In genomic region chr7:36549003-36549402, GRCh38 we compare ENCODE assay signal across 22 cellular contexts.
DNase-seq lines count a peak whose midpoint lies in the region; ATAC-seq, FAIRE-seq and TF ChIP-seq lines count a peak whose summit lies in the region.
"Had no signal": no experiment of that assay in that cellular context is flagged by ENCODE, and none has a peak within 500 bp of the region (broad histone marks: within the 10 kb centered on the region; RNA-seq: fewer than 3 reads in every experiment).

No MANE protein-coding gene starts in this region.

- no peaks in the 10 kb centered on the region for H3K9me3 Mint-ChIP-seq in natural killer cell
- H3K9me3 Mint-ChIP-seq: CD4-positive, alpha-beta T cell; GM23338; H9; HFFc6 had no signal

- BruUV-seq in K562 (replicated peaks; lab: Mats Ljungman, UMichigan), result no TSS peak

- no peak for TF ChIP-seq RAD21 in K562 (CRISPR knock-in tag; conservative IDR thresholded peaks at IDR 0.05 in 1 of 2, IDR thresholded peaks at IDR 0.05 in 1 of 2)

- H3K27me3 Mint-ChIP-seq in natural killer cell (ENCODE audit: low read depth in 2 of 2), result no peaks in the 10 kb centered on the region
- H3K27me3 Mint-ChIP-seq: CD4-positive, alpha-beta T cell; CD8-positive, alpha-beta memory T cell had no signal

- no peaks in the 10 kb centered on the region for H3K9me1 ChIP-seq in K562 (ENCODE audit: control insufficient read depth, insufficient read depth, low read length)

- peaks cover 9 to 15% of the 10 kb centered on the region in 2 experiments; a peak in 4 of 5 replicates for H3K27me3 ChIP-seq in K562 (ENCODE audit: control insufficient read depth in 2 of 2, insufficient read depth in 2 of 2, low read length in 2 of 2)
- H3K27me3 ChIP-seq in stomach, result no peaks in the 10 kb centered on the region
- H3K27me3 ChIP-seq: BE2C; BLaER1 treated with 17β-estradiol and CSF1 and Interleukin-3, amounts not matched to agents 10 nM and 100 nM had no signal

- no peak for TF ChIP-seq POLR2A in K562 (conservative IDR thresholded peaks at IDR 0.05)
- TF ChIP-seq POLR2A in stomach (IDR thresholded peaks at IDR 0.05), result no peak

- intact Hi-C loops in K562 (cut with micrococcal nuclease), result no loop called here
- intact Hi-C loops in natural killer cell (cut with micrococcal nuclease), result no loop called here
- intact Hi-C loops in stomach (cut with DNase I; ENCODE audit: low total_unique reads), result no loop called here

- no peak for TF ChIP-seq EP300 in K562 (IDR thresholded peaks at IDR 0.05; ENCODE audit: low read length)
- no peak for TF ChIP-seq EP300 in stomach (IDR thresholded peaks at IDR 0.05)

- no peak overlapping the region for H3K9ac ChIP-seq in K562 (ENCODE audit: insufficient read depth in 1 of 2, low read depth in 2 of 2, low read length in 2 of 2)
- H3K9ac ChIP-seq: BLaER1 treated with 17β-estradiol and CSF1 and Interleukin-3, amounts not matched to agents 10 nM and 100 nM had no signal

- H3K4me1 Mint-ChIP-seq in natural killer cell, result peaks cover 4 to 31% of the 10 kb centered on the region in 2 donors
- H3K4me1 Mint-ChIP-seq: CD14-positive monocyte; CD8-positive, alpha-beta memory T cell; GM23338 had no signal

- H3K79me2 ChIP-seq in K562 (ENCODE audit: control insufficient read depth, insufficient read depth, low read length), result no peaks in the 10 kb centered on the region

- no peaks in the 10 kb centered on the region for H3K4me1 ChIP-seq in HEK293 (ENCODE audit: control insufficient read depth, insufficient read depth, low read length)
- H3K4me1 ChIP-seq in K562 (replicated peaks in 1 of 2; ENCODE audit: control insufficient read depth in 2 of 2, insufficient read depth in 2 of 2, low read length in 2 of 2), result no peaks in the 10 kb centered on the region
- H3K4me1 ChIP-seq in stomach, result no peaks in the 10 kb centered on the region
- H3K4me1 ChIP-seq: A549; BE2C; BLaER1 treated with 17β-estradiol and CSF1 and Interleukin-3, amounts not matched to agents 10 nM and 100 nM had no signal

- ATAC-seq in K562 (no peak), natural killer cell (no peak), GM18907 (IDR thresholded peaks at IDR 0.05; ENCODE audit: unreplicated experiment) (no peak)
- ATAC-seq: A549, GM23338, HCT116 had no signal

- H3K36me3 Mint-ChIP-seq in natural killer cell, result peaks cover 28% of the 10 kb centered on the region

- no peak overlapping the region for H3K27ac ChIP-seq in HEK293 (ENCODE audit: extremely low read depth, low read depth, low read length)
- H3K27ac ChIP-seq in K562 (ENCODE audit: extremely low read depth, low read depth, low read length), result no peak overlapping the region
- H3K27ac ChIP-seq in stomach, result no peak overlapping the region
- H3K27ac ChIP-seq: A549; BLaER1 treated with 17β-estradiol and CSF1 and Interleukin-3, amounts not matched to agents 10 nM and 100 nM had no signal

- DNase-seq in K562 (ENCODE audit: extremely low read depth in 1 of 4, low spot score in 3 of 4) (no peak), natural killer cell (no peak), stomach (no peak)
- no peak for DNase-seq in stimulated activated CD4-positive, alpha-beta T cell treated with anti-CD3 and anti-CD28 coated beads, Interleukin-4, amount 100 ng/mL, for 24 hours
- DNase-seq: 8988T; ACHN; AML-193; BE2C; CD4-positive, alpha-beta T cell; CD8-positive, alpha-beta memory T cell; DND-41; H9; HFFc6 had no signal

- POLR2A ChIA-PET in HEK293 (lab: Yijun Ruan, JAX), result no interaction called here
- POLR2A ChIA-PET in K562 (lab: Yijun Ruan, JAX), result no interaction called here

- H3K9me3 ChIP-seq in HEK293 (ENCODE audit: control insufficient read depth, insufficient read depth, low read depth, low read length) (no peaks in the 10 kb centered on the region), K562 (replicated peaks; ENCODE audit: control insufficient read depth, insufficient read depth, low read depth, low read length) (no peaks in the 10 kb centered on the region), stomach (no peaks in the 10 kb centered on the region)
- H3K9me3 ChIP-seq: A549; BE2C; BLaER1 treated with 17β-estradiol and CSF1 and Interleukin-3, amounts not matched to agents 10 nM and 100 nM had no signal

- H2AFZ ChIP-seq in K562 (ENCODE audit: low read depth, low read length), result no peak overlapping the region
- H2AFZ ChIP-seq: GM23338 had no signal

- H3K27ac Mint-ChIP-seq in natural killer cell, result peak overlapping the region; percentile 73 to 82
- H3K27ac Mint-ChIP-seq: CD14-positive monocyte; CD4-positive, alpha-beta T cell; CD8-positive, alpha-beta memory T cell; GM23338; H9; HFFc6 had no signal

- H3K4me2 ChIP-seq in K562 (ENCODE audit: insufficient read depth, low read length), result no peak overlapping the region
- H3K4me2 ChIP-seq: A549; BLaER1 treated with 17β-estradiol and CSF1 and Interleukin-3, amounts not matched to agents 10 nM and 100 nM; GM23338 had no signal

- CTCF ChIA-PET in HEK293 (lab: Yijun Ruan, JAX), result interaction anchor here (0.6 to 0.7 kb wide), 2 partner anchors 28 to 57 kb away, joined by 3 to 5 read pairs; no protein-coding TSS in a partner anchor
- CTCF ChIA-PET in K562 (lab: Yijun Ruan, JAX; ENCODE audit: low intra/inter-chr PET ratio), result interaction anchor here (0.6 kb wide), 1 partner anchor 219 kb away, joined by 4 read pairs; no protein-coding TSS in a partner anchor

- no peak for FAIRE-seq in K562 (lab: Jason Lieb, UNC)
- FAIRE-seq: A549, G401.6, GM12892 had no signal

- no peaks in the 10 kb centered on the region for H4K20me1 ChIP-seq in K562 (replicated peaks; ENCODE audit: control insufficient read depth, insufficient read depth, low read length)
- H4K20me1 ChIP-seq: BLaER1 treated with 17β-estradiol and CSF1 and Interleukin-3, amounts not matched to agents 10 nM and 100 nM had no signal

- in situ Hi-C loops in K562 (cut with MboI), result no loop called here

- no peak overlapping the region for H3K4me3 ChIP-seq in HEK293 (ENCODE audit: low read depth, low read length)
- H3K4me3 ChIP-seq in K562, result no peak overlapping the region
- no peak overlapping the region for H3K4me3 ChIP-seq in stomach
- H3K4me3 ChIP-seq: A549; BLaER1 treated with 17β-estradiol and CSF1 and Interleukin-3, amounts not matched to agents 10 nM and 100 nM; GM23338 had no signal

- WGBS in K562 (ENCODE audit: insufficient coverage, low coverage, missing lambda C conversion rate), result 0% methylated on average over 3 of the region's 3 CpGs
- 77 to 87% (median 82%) methylated on average over 3 of the region's 3 CpGs for WGBS in stomach, 5 donors

- H3K4me3 Mint-ChIP-seq in natural killer cell, result no peak overlapping the region
- H3K4me3 Mint-ChIP-seq: CD14-positive monocyte; CD4-positive, alpha-beta T cell; CD8-positive, alpha-beta memory T cell; GM23338; H9; HFFc6 had no signal

- H3K36me3 ChIP-seq in HEK293 (ENCODE audit: control insufficient read depth in 2 of 2, insufficient read depth in 1 of 2, low read length in 2 of 2) (no peaks in the 10 kb centered on the region), K562 (ENCODE audit: control insufficient read depth, insufficient read depth, low read length) (no peaks in the 10 kb centered on the region), stomach (no peaks in the 10 kb centered on the region)
- H3K36me3 ChIP-seq: BE2C had no signal

- no peak for TF ChIP-seq CTCF in HEK293 (tag by site-specific recombination; IDR thresholded peaks at IDR 0.05)
- no peak for TF ChIP-seq CTCF in K562 (IDR thresholded peaks at IDR 0.05 in 2 of 3, conservative IDR thresholded peaks at IDR 0.05 in 1 of 3; ENCODE audit: insufficient read depth in 2 of 3, low read depth in 1 of 3, low read length in 3 of 3)
- no peak for TF ChIP-seq CTCF in natural killer cell (IDR thresholded peaks at IDR 0.05)
- no peak for TF ChIP-seq CTCF in stomach (IDR thresholded peaks at IDR 0.05)

TF ChIP-seq in HEK293, 187 proteins besides CTCF, POLR2A, EP300 and RAD21:
- TF ChIP-seq ZNF324 (tag by site-specific recombination; IDR thresholded peaks at IDR 0.05), result no peak
- peak; percentile 53 for TF ChIP-seq ATF2 (tag by site-specific recombination; IDR thresholded peaks at IDR 0.05; ENCODE audit: low read depth)

TF ChIP-seq in K562, 482 proteins besides CTCF, POLR2A, EP300 and RAD21:
- TF ChIP-seq RBM34 (IDR thresholded peaks at IDR 0.05; ENCODE audit: borderline replicate concordance, insufficient read depth, low read length) (no peak), ATF3 (IDR thresholded peaks at IDR 0.05) (peak; percentile 46), ATF3 (CRISPR knock-in tag; conservative IDR thresholded peaks at IDR 0.05) (no peak), TEAD2 (tag; IDR thresholded peaks at IDR 0.05) (no peak)

Comparison
In these comparisons a context has a peak if more than half of its experiments do, and no peak if none do; other contexts are left out.
1. Of the 44 proteins assayed by ChIP-seq in both K562 and HEK293: peak only in K562: none; only in HEK293: ATF2; in both: none; in neither: 43.